In genomic region chr1:218778731-218779130, GRCh38 we compare ENCODE assay signal across 24 cellular contexts.
"Had no signal": no experiment of that assay in that cellular context is flagged by ENCODE, and none has a peak within 500 bp of the region (broad histone marks: within the 10 kb centered on the region; RNA-seq: fewer than 3 reads in every experiment).

No MANE protein-coding gene starts in this region.

- H3K27me3 ChIP-seq: breast epithelium, SJSA1 had no signal

- H3K9me3 ChIP-seq: breast epithelium, SJSA1 had no signal

- DNase-seq: activated CD4-positive, alpha-beta T cell treated with anti-CD3 and anti-CD28 coated beads for 4 hours; activated CD8-positive, alpha-beta memory T cell treated with anti-CD3 and anti-CD28 coated beads, Interleukin-2, amount 50 U/mL, for 48 hours; activated CD8-positive, alpha-beta T cell treated with anti-CD3 and anti-CD28 coated beads, Interleukin-2, amount 10 ng/mL, durations not matched to agents 7 days and 5 days; activated naive CD4-positive, alpha-beta T cell treated with anti-CD3 and anti-CD28 coated beads, Interleukin-2, amount 50 U/mL, for 16 hours; activated naive CD8-positive, alpha-beta T cell treated with anti-CD3 and anti-CD28 coated beads, Interleukin-2, amount 10 ng/mL, durations not matched to agents 7 days and 5 days; activated T-cell treated with anti-CD3 and anti-CD28 coated beads, Interleukin-2, amount 50 U/mL, for 1 hour; aorta; caudate nucleus; Kasumi-1; KBM-7; NCI-H1092; NCI-H1417 treated with DMSO at 0.1 percent for 48 hours; NCI-H1694 treated with DMSO at 0.1 percent for 48 hours; NCI-H2029 treated with DMSO at 0.1 percent for 48 hours; NCI-H345; NCI-H510A; NCI-H748 treated with DMSO at 0.1 percent for 48 hours; Right ventricle myocardium superior; T-cell; T-helper 2 cell; T1000 had no signal

- H3K27me3 Mint-ChIP-seq: activated naive CD8-positive, alpha-beta T cell treated with anti-CD3 and anti-CD28 coated beads, Interleukin-2, amount 10 ng/mL, durations not matched to agents 7 days and 5 days; T-cell had no signal

- H3K36me3 ChIP-seq: breast epithelium, SJSA1 had no signal

- H3K4me3 Mint-ChIP-seq: activated CD8-positive, alpha-beta T cell treated with anti-CD3 and anti-CD28 coated beads, Interleukin-2, amount 10 ng/mL, durations not matched to agents 7 days and 5 days; activated naive CD8-positive, alpha-beta T cell treated with anti-CD3 and anti-CD28 coated beads, Interleukin-2, amount 10 ng/mL, durations not matched to agents 7 days and 5 days; T-cell had no signal

- H3K36me3 Mint-ChIP-seq: activated naive CD8-positive, alpha-beta T cell treated with anti-CD3 and anti-CD28 coated beads, Interleukin-2, amount 10 ng/mL, durations not matched to agents 7 days and 5 days; T-cell had no signal

- H3K4me1 Mint-ChIP-seq: activated naive CD8-positive, alpha-beta T cell treated with anti-CD3 and anti-CD28 coated beads, Interleukin-2, amount 10 ng/mL, durations not matched to agents 7 days and 5 days; T-cell had no signal

- H3K27ac Mint-ChIP-seq: activated CD8-positive, alpha-beta T cell treated with anti-CD3 and anti-CD28 coated beads, Interleukin-2, amount 10 ng/mL, durations not matched to agents 7 days and 5 days; activated naive CD8-positive, alpha-beta T cell treated with anti-CD3 and anti-CD28 coated beads, Interleukin-2, amount 10 ng/mL, durations not matched to agents 7 days and 5 days; T-cell had no signal

- H3K4me1 ChIP-seq: breast epithelium, SJSA1 had no signal

- H3K4me3 ChIP-seq: breast epithelium, SJSA1 had no signal

- H3K9me3 Mint-ChIP-seq: activated naive CD8-positive, alpha-beta T cell treated with anti-CD3 and anti-CD28 coated beads, Interleukin-2, amount 10 ng/mL, durations not matched to agents 7 days and 5 days had no signal

- H3K27ac ChIP-seq: breast epithelium, RWPE1, SJSA1 had no signal
